16 cellular contexts compared by ENCODE assay signal in the genomic region with DNA sequence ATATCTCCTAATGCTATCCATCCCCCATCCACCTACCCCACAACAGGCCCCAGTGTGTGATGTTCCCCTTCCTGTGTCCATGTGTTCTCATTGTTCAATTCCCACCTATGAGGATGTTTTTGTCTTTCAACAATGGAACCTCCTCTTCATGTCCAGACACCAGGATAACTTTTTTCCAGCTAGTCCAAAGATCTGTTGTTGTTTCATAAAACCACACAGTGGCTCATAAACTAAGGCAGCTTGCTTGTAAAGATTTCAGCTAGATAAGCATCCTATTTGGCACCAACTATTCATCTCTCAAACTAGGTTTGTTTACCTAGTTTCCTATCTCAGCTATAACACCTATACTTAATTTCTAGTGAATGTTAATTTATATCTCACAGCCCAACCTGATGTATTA.
A peak's percentile ranks its signal among the peaks of the same experiment; 100 is the strongest.
DNase-seq lines count a peak whose midpoint lies in the region; ATAC-seq and TF ChIP-seq lines count a peak whose summit lies in the region.
"Had no signal": no experiment of that assay in that cellular context is flagged by ENCODE, and none has a peak within 500 bp of the region (broad histone marks: within the 10 kb centered on the region; RNA-seq: fewer than 3 reads in every experiment).

No MANE protein-coding gene starts in this region.

- H3K27ac Mint-ChIP-seq in stimulated activated naive B cell treated with anti-CD40 and anti-IgM and Interleukin-4, amounts not matched to agents 10 μg/mL and 1 μg/mL and 100 μg/mL, for 72 hours, result no peak overlapping the region
- H3K27ac Mint-ChIP-seq: CD8-positive, alpha-beta T cell; T-cell had no signal

- no peaks in the 10 kb centered on the region for H3K27me3 Mint-ChIP-seq in stimulated activated naive B cell treated with anti-CD40 and anti-IgM and Interleukin-4, amounts not matched to agents 10 μg/mL and 1 μg/mL and 100 μg/mL, for 72 hours
- H3K27me3 Mint-ChIP-seq: T-cell had no signal

- peaks cover 6 to 7% of the 10 kb centered on the region in 2 donors for H3K9me3 Mint-ChIP-seq in stimulated activated naive B cell treated with anti-CD40 and anti-IgM and Interleukin-4, amounts not matched to agents 10 μg/mL and 1 μg/mL and 100 μg/mL, for 72 hours

- ATAC-seq in stimulated activated naive B cell treated with anti-CD40 and anti-IgM and Interleukin-4, amounts not matched to agents 10 μg/mL and 1 μg/mL and 100 μg/mL, for 72 hours (replicated peaks), result no peak
- ATAC-seq in upper lobe of right lung (no peak), GM18502 (IDR thresholded peaks at IDR 0.05; ENCODE audit: poor library complexity, unreplicated experiment) (no peak)
- ATAC-seq: CD8-positive, alpha-beta T cell; Right ventricle myocardium inferior; T-cell had no signal

- no peaks in the 10 kb centered on the region for H3K9me3 ChIP-seq in upper lobe of right lung

- intact Hi-C loops in upper lobe of right lung (cut with DNase I), result no loop called here

- DNase-seq in COR-L47 (lab: John Stamatoyannopoulos, UW) (peak; percentile 17), DMS153 treated with DMSO at 0.1 percent for 48 hours (lab: John Stamatoyannopoulos, UW; ENCODE audit: unreplicated experiment) (peak; percentile 18), NCI-H1105 (lab: John Stamatoyannopoulos, UW) (peak; percentile 15), dermis blood vessel endothelial cell (peak; percentile 12), upper lobe of right lung (no peak)
- DNase-seq in stimulated activated naive B cell treated with anti-CD40 and anti-IgM and Interleukin-4, amounts not matched to agents 10 μg/mL and 1 μg/mL and 100 μg/mL, for 72 hours, result no peak
- DNase-seq: CD8-positive, alpha-beta T cell; MG63; NCI-H1092 treated with DMSO at 0.1 percent for 48 hours; NCI-H1930; NCI-H2227 treated with DMSO at 0.1 percent for 48 hours; NCI-H524 treated with DMSO at 0.1 percent for 48 hours; T-cell had no signal

- no peak overlapping the region for H3K4me3 Mint-ChIP-seq in stimulated activated naive B cell treated with anti-CD40 and anti-IgM and Interleukin-4, amounts not matched to agents 10 μg/mL and 1 μg/mL and 100 μg/mL, for 72 hours
- H3K4me3 Mint-ChIP-seq: CD8-positive, alpha-beta T cell; T-cell had no signal

- H3K36me3 Mint-ChIP-seq in stimulated activated naive B cell treated with anti-CD40 and anti-IgM and Interleukin-4, amounts not matched to agents 10 μg/mL and 1 μg/mL and 100 μg/mL, for 72 hours, result no peaks in the 10 kb centered on the region
- H3K36me3 Mint-ChIP-seq: CD8-positive, alpha-beta T cell; T-cell had no signal

- H3K36me3 ChIP-seq in upper lobe of right lung, result no peaks in the 10 kb centered on the region
- H3K36me3 ChIP-seq: MG63 had no signal

- H3K4me1 ChIP-seq in upper lobe of right lung, result no peaks in the 10 kb centered on the region

- TF ChIP-seq CTCF in upper lobe of right lung (IDR thresholded peaks at IDR 0.05), result no peak

- no peak overlapping the region for H3K27ac ChIP-seq in upper lobe of right lung
- H3K27ac ChIP-seq: SK-N-MC had no signal

- no peaks in the 10 kb centered on the region for H3K4me1 Mint-ChIP-seq in stimulated activated naive B cell treated with anti-CD40 and anti-IgM and Interleukin-4, amounts not matched to agents 10 μg/mL and 1 μg/mL and 100 μg/mL, for 72 hours
- H3K4me1 Mint-ChIP-seq: T-cell had no signal

- H3K4me3 ChIP-seq in upper lobe of right lung, result no peak overlapping the region
- H3K4me3 ChIP-seq: MG63, SK-N-MC had no signal

- no peaks in the 10 kb centered on the region for H3K27me3 ChIP-seq in upper lobe of right lung
- H3K27me3 ChIP-seq: MG63 had no signal

Comparison
In these comparisons a context has a peak if more than half of its experiments do, and no peak if none do; other contexts are left out.
1. DNase-seq: peak in COR-L47 (single experiment), DMS153 treated with DMSO at 0.1 percent for 48 hours (single experiment), NCI-H1105 (single experiment) and dermis blood vessel endothelial cell (single experiment); none in stimulated activated naive B cell treated with anti-CD40 and anti-IgM and Interleukin-4, amounts not matched to agents 10 μg/mL and 1 μg/mL and 100 μg/mL, for 72 hours (single experiment) and upper lobe of right lung (single experiment).